Comparison of ENCODE assay signal across 13 cellular contexts in genomic region chrX:54492340-54492739, GRCh38. TPM values are rescaled to one million over a fixed set of nuclear protein-coding genes. Genes with fewer than 3 reads are reported as not detected.
DNase-seq lines count a peak whose midpoint lies in the region; ATAC-seq and TF ChIP-seq lines count a peak whose summit lies in the region.
"Had no signal": no experiment of that assay in that cellular context is flagged by ENCODE, and none has a peak within 500 bp of the region (broad histone marks: within the 10 kb centered on the region; RNA-seq: fewer than 3 reads in every experiment).

No MANE protein-coding gene starts in this region.

- CTCF ChIA-PET in PC-3 (lab: Charles Lee) = no interaction called here

- no peaks in the 10 kb centered on the region for H3K27me3 ChIP-seq in PC-3 (ENCODE audit: low read length)
- no peaks in the 10 kb centered on the region for H3K27me3 ChIP-seq in H7 (ENCODE audit: control insufficient read depth, insufficient read depth, low read length)

- H3K9me3 Mint-ChIP-seq in immature natural killer cell = no peaks in the 10 kb centered on the region
- H3K9me3 Mint-ChIP-seq: stimulated activated effector memory CD8-positive, alpha-beta T cell treated with anti-CD3 and anti-CD28 coated beads, Interleukin-12 subunit alpha, Interleukin-12 subunit beta, amount 100 ng/mL, for 72 hours had no signal

- H3K79me2 ChIP-seq in PC-3 (ENCODE audit: low read length) = peaks cover 41% of the 10 kb centered on the region

- H3K36me3 ChIP-seq in PC-3 (ENCODE audit: low read depth, low read length) = no peaks in the 10 kb centered on the region
- no peaks in the 10 kb centered on the region; the same call in 1 of the 2 replicates for H3K36me3 ChIP-seq in H7 (replicated peaks; ENCODE audit: control insufficient read depth, insufficient read depth, low read length)

- H3K27ac Mint-ChIP-seq in immature natural killer cell = no peak overlapping the region
- H3K27ac Mint-ChIP-seq: stimulated activated effector memory CD8-positive, alpha-beta T cell treated with anti-CD3 and anti-CD28 coated beads, Interleukin-12 subunit alpha, Interleukin-12 subunit beta, amount 100 ng/mL, for 72 hours had no signal

- H3K4me1 Mint-ChIP-seq in immature natural killer cell = peaks cover 0 to 5% of the 10 kb centered on the region in 2 donors

- H3K4me3 ChIP-seq in PC-3 (ENCODE audit: low read length) (no peak overlapping the region), H7 (ENCODE audit: insufficient read depth, low read depth, low read length) (no peak overlapping the region)

- TSS peak; percentile 9 for BruUV-seq in PC-3 (replicated peaks; lab: Mats Ljungman, UMichigan)

- H3K9me2 ChIP-seq in PC-3 (replicated peaks; ENCODE audit: low read length) = no peaks in the 10 kb centered on the region

- H3K27me3 Mint-ChIP-seq in immature natural killer cell (ENCODE audit: low read depth in 3 of 3) = peaks cover 5 to 20% (median 7%) of the 10 kb centered on the region in 3 donors

- H3K9ac ChIP-seq in PC-3 (ENCODE audit: low read length) = peak overlapping the region; percentile 29; the same call in 1 of the 2 replicates

- H3K36me3 Mint-ChIP-seq in immature natural killer cell = peaks cover 0 to 5% (median 0%) of the 10 kb centered on the region in 3 donors
- H3K36me3 Mint-ChIP-seq: stimulated activated effector memory CD8-positive, alpha-beta T cell treated with anti-CD3 and anti-CD28 coated beads, Interleukin-12 subunit alpha, Interleukin-12 subunit beta, amount 100 ng/mL, for 72 hours had no signal

- H3K4me2 ChIP-seq in PC-3 (ENCODE audit: low read length) = peak overlapping the region; percentile 55

- POLR2A ChIA-PET in PC-3 (lab: Charles Lee; ENCODE audit: unreplicated experiment) = no interaction called here

- peak overlapping the region; percentile 85 for H2AFZ ChIP-seq in PC-3 (ENCODE audit: low read length)

- H3K4me1 ChIP-seq in PC-3 (ENCODE audit: insufficient read depth, low read length) = peaks cover 17% of the 10 kb centered on the region

- H3F3A ChIP-seq in PC-3 (ENCODE audit: low read length, unreplicated experiment) = no peaks in the 10 kb centered on the region

- H3K4me3 Mint-ChIP-seq in immature natural killer cell = no peak overlapping the region
- H3K4me3 Mint-ChIP-seq: stimulated activated effector memory CD8-positive, alpha-beta T cell treated with anti-CD3 and anti-CD28 coated beads, Interleukin-12 subunit alpha, Interleukin-12 subunit beta, amount 100 ng/mL, for 72 hours had no signal

- intact Hi-C loops in PC-3 (cut with micrococcal nuclease) = no loop called here

- ATAC-seq in PC-3 (peak; percentile 42), HG03196 (IDR thresholded peaks at IDR 0.05; ENCODE audit: unreplicated experiment) (no peak)
- no peak for ATAC-seq in stimulated activated naive CD8-positive, alpha-beta T cell treated with anti-CD3 and anti-CD28 coated beads, Interleukin-15, Interleukin-2, amounts not matched to agents 100 U/mL and 50 U/mL, for 24 hours
- ATAC-seq: stimulated activated effector memory CD8-positive, alpha-beta T cell treated with anti-CD3 and anti-CD28 coated beads, Interleukin-12 subunit alpha, Interleukin-12 subunit beta, amount 100 ng/mL, for 72 hours had no signal

- no peak for TF ChIP-seq CTCF in PC-3 (conservative IDR thresholded peaks at IDR 0.05; ENCODE audit: low read depth, low read length)

- DNase-seq in Daoy (ENCODE audit: low read depth) = peak; percentile 69
- peak; percentile 55 for DNase-seq in PC-3
- DNase-seq in dermis blood vessel endothelial cell = peak; percentile 49
- peak; percentile 28 for DNase-seq in non-pigmented ciliary epithelial cell (ENCODE audit: low read depth)
- no peak for DNase-seq in H7
- DNase-seq in immature natural killer cell = no peak
- no peak for DNase-seq in stimulated activated naive CD8-positive, alpha-beta T cell treated with anti-CD3 and anti-CD28 coated beads, Interleukin-15, Interleukin-2, amounts not matched to agents 100 U/mL and 50 U/mL, for 24 hours
- DNase-seq: activated T-cell treated with anti-CD3 and anti-CD28 coated beads, Interleukin-2, amount 50 U/mL, for 48 hours; Calu3; NCI-H1930 had no signal

- H3K27ac ChIP-seq in PC-3 (ENCODE audit: low read length) = peak overlapping the region; percentile 25
- H3K27ac ChIP-seq: VCaP had no signal

- H3K9me3 ChIP-seq in PC-3 (ENCODE audit: low read length) = no peaks in the 10 kb centered on the region

- no peaks in the 10 kb centered on the region for H4K20me1 ChIP-seq in PC-3 (ENCODE audit: low read length)

RNA-seq across cellular contexts. Expression of gene FGD1, which starts 3.7 kb away (rescaled TPM):
- total RNA-seq in Daoy (2014; rRNA removed; shearing (Covaris generic)) = 1.2 and 2.5 TPM in 2 replicates
- total RNA-seq in PC-3 (2014; rRNA removed) (9.9 and 18.5 TPM in 2 replicates), dermis blood vessel endothelial cell (2.4 and 3.2 TPM in 2 replicates)
- total RNA-seq in H7 (2014; rRNA removed; shearing (Covaris generic)) = 22.4 and 22.9 TPM in 2 replicates
- polyA plus RNA-seq in immature natural killer cell = under 1 TPM; 0.21 to 0.71 (median 0.36) TPM

RNA-seq across cellular contexts. Expression of gene GNL3L, which starts 37.7 kb away (rescaled TPM):
- total RNA-seq in Daoy (2014; rRNA removed; shearing (Covaris generic)) = 36.6 and 47.8 TPM in 2 replicates
- total RNA-seq in PC-3 (2014; rRNA removed) (50.3 and 63.7 TPM in 2 replicates), dermis blood vessel endothelial cell (35.4 and 65.5 TPM in 2 replicates)
- 28.1 and 31.9 TPM in 2 replicates for total RNA-seq in H7 (2014; rRNA removed; shearing (Covaris generic))
- polyA plus RNA-seq in immature natural killer cell = 10 to 100 TPM; 14.6 to 57.7 (median 30.0) TPM

RNA-seq across cellular contexts. Expression of gene TSR2, which starts 52.1 kb away (rescaled TPM):
- 13.6 and 16.4 TPM in 2 replicates for total RNA-seq in Daoy (2014; rRNA removed; shearing (Covaris generic))
- total RNA-seq in PC-3 (2014; rRNA removed) (38.6 and 44.6 TPM in 2 replicates), dermis blood vessel endothelial cell (13.3 and 17.5 TPM in 2 replicates)
- 16.2 and 16.3 TPM in 2 replicates for total RNA-seq in H7 (2014; rRNA removed; shearing (Covaris generic))
- 10 to 100 TPM; 51.7 to 71.5 (median 64.2) TPM for polyA plus RNA-seq in immature natural killer cell

Comparison
In these comparisons a context has a peak if more than half of its experiments do, and no peak if none do; other contexts are left out.
1. DNase-seq: peak in Daoy (single experiment), PC-3 (single experiment), dermis blood vessel endothelial cell (single experiment) and non-pigmented ciliary epithelial cell (single experiment); none in H7 (single experiment), immature natural killer cell (0 of 3) and stimulated activated naive CD8-positive, alpha-beta T cell treated with anti-CD3 and anti-CD28 coated beads, Interleukin-15, Interleukin-2, amounts not matched to agents 100 U/mL and 50 U/mL, for 24 hours (single experiment).